In genomic region chr7:143279186-143280098, GRCh38 we compare ENCODE assay signal across 9 cellular contexts. TPM values are rescaled to one million over a fixed set of nuclear protein-coding genes. Genes with fewer than 3 reads are reported as not detected.
DNase-seq lines count a peak whose midpoint lies in the region; ATAC-seq lines count a peak whose summit lies in the region.
"Had no signal": no experiment of that assay in that cellular context is flagged by ENCODE, and none has a peak within 500 bp of the region (broad histone marks: within the 10 kb centered on the region; RNA-seq: fewer than 3 reads in every experiment).

No MANE protein-coding gene starts in this region.

- H2AFZ ChIP-seq in neuronal stem cell (ENCODE audit: low read length) = peak overlapping the region; percentile 23

- H4K91ac ChIP-seq in neuronal stem cell (ENCODE audit: low read depth, low read length, poor library complexity) = no peak overlapping the region

- no peak overlapping the region for H2BK5ac ChIP-seq in neuronal stem cell (ENCODE audit: low read length)

- H2AK5ac ChIP-seq in neuronal stem cell (ENCODE audit: low read depth, low read length) = no peak overlapping the region

- peak; percentile 69 for DNase-seq in GM03348 (ENCODE audit: low spot score)
- peak; percentile 76 for DNase-seq in RPMI7951 (ENCODE audit: low read depth)
- DNase-seq in neuronal stem cell (ENCODE audit: low spot score) = peak; percentile 66
- DNase-seq in left lobe of liver (ENCODE audit: low spot score) = no peak

- H3K4ac ChIP-seq in neuronal stem cell (ENCODE audit: low read length) = no peak overlapping the region

- H3K27ac ChIP-seq in neuronal stem cell (replicated peaks; ENCODE audit: low read length) = peak overlapping the region; percentile 37
- H3K27ac ChIP-seq: HL-60 had no signal

- no peak overlapping the region for H3K14ac ChIP-seq in neuronal stem cell (ENCODE audit: low read length)

- H3K36me3 ChIP-seq in neuronal stem cell (replicated peaks in 1 of 2; ENCODE audit: control insufficient read depth in 2 of 2, insufficient read depth in 2 of 2, low read length in 2 of 2) = no peaks in the 10 kb centered on the region

- no peak overlapping the region for H3K4me3 ChIP-seq in neuronal stem cell (ENCODE audit: low read length in 2 of 2)

- H4K8ac ChIP-seq in neuronal stem cell (ENCODE audit: low read depth, low read length) = no peak overlapping the region

- H3K23ac ChIP-seq in neuronal stem cell (ENCODE audit: low read depth, low read length, poor library complexity) = no peak overlapping the region

- H3K18ac ChIP-seq in neuronal stem cell (ENCODE audit: low read length) = no peak overlapping the region

- WGBS in neuronal stem cell (ENCODE audit: extremely low coverage in 2 of 2, insufficient read length in 2 of 2, insufficient replicate concordance in 1 of 2), 2 donors = no CpG with 5 or more reads among the region's 8 CpGs

- peaks cover 6 to 12% of the 10 kb centered on the region in 2 donors for H3K4me1 ChIP-seq in neuronal stem cell (ENCODE audit: control insufficient read depth in 2 of 2, insufficient read depth in 1 of 2, low read depth in 1 of 2, low read length in 2 of 2)

- H3K9me3 ChIP-seq in neuronal stem cell (replicated peaks in 1 of 2; ENCODE audit: control insufficient read depth in 2 of 2, insufficient read depth in 1 of 2, low read depth in 1 of 2, low read length in 2 of 2) = no peaks in the 10 kb centered on the region

- H3K79me1 ChIP-seq in neuronal stem cell (ENCODE audit: low read depth, low read length) = no peaks in the 10 kb centered on the region

- H3K27me3 ChIP-seq in neuronal stem cell (ENCODE audit: control insufficient read depth in 3 of 3, insufficient read depth in 3 of 3, low read depth in 1 of 3, low read length in 3 of 3) = no peaks in the 10 kb centered on the region

- no peak overlapping the region for H3K9ac ChIP-seq in neuronal stem cell (ENCODE audit: low read depth, low read length, poor library complexity)

- ATAC-seq in esophagus mucosa (peak; percentile 70), HG02981 (IDR thresholded peaks at IDR 0.05; ENCODE audit: unreplicated experiment) (no peak), HG02840 (IDR thresholded peaks at IDR 0.05; ENCODE audit: low FRiP score, unreplicated experiment) (no peak), left lobe of liver (no peak), HG02588 (IDR thresholded peaks at IDR 0.05; ENCODE audit: unreplicated experiment) (no peak)

- H3K4me2 ChIP-seq in neuronal stem cell (ENCODE audit: insufficient read depth, low read length, poor library complexity, severe bottlenecking) = no peak overlapping the region

- no peak overlapping the region for H2BK120ac ChIP-seq in neuronal stem cell (ENCODE audit: low read depth, low read length)

- H2BK15ac ChIP-seq in neuronal stem cell (ENCODE audit: low read length) = no peak overlapping the region

- H2BK12ac ChIP-seq in neuronal stem cell (ENCODE audit: low read length) = no peak overlapping the region

RNA-seq across cellular contexts. Expression of gene TMEM139, which starts 5.3 kb away (rescaled TPM):
- total RNA-seq in RPMI7951 (2014; rRNA removed; shearing (Covaris generic)) = not detected in 2 replicates
- total RNA-seq in esophagus mucosa (0.44 TPM), left lobe of liver (22.0 TPM)
- 4.3 TPM for polyA plus RNA-seq in neuronal stem cell (2013, experiment 1 of 2)
- polyA plus RNA-seq in neuronal stem cell (2013, experiment 2 of 2) = 4.0 TPM

RNA-seq across cellular contexts. Expression of gene CASP2, which starts 8.7 kb away (rescaled TPM):
- 8.8 and 15.1 TPM in 2 replicates for total RNA-seq in RPMI7951 (2014; rRNA removed; shearing (Covaris generic))
- total RNA-seq in esophagus mucosa (28.3 TPM), left lobe of liver (8.4 TPM)
- 20.7 TPM for polyA plus RNA-seq in neuronal stem cell (2013, experiment 1 of 2)
- polyA plus RNA-seq in neuronal stem cell (2013, experiment 2 of 2) = 21.7 TPM

RNA-seq across cellular contexts. Expression of gene GSTK1, which starts 16.2 kb away (rescaled TPM):
- total RNA-seq in RPMI7951 (2014; rRNA removed; shearing (Covaris generic)) = 96.1 and 111 TPM in 2 replicates
- total RNA-seq in esophagus mucosa (109 TPM), left lobe of liver (261 TPM)
- polyA plus RNA-seq in neuronal stem cell (2013, experiment 1 of 2) = 46.1 TPM
- polyA plus RNA-seq in neuronal stem cell (2013, experiment 2 of 2) = 47.0 TPM

RNA-seq across cellular contexts. Expression of gene CLCN1, which starts 36.5 kb away (rescaled TPM):
- total RNA-seq in RPMI7951 (2014; rRNA removed; shearing (Covaris generic)) = not detected in 2 replicates
- 0.68 TPM for total RNA-seq in esophagus mucosa
- 0.03 TPM for polyA plus RNA-seq in neuronal stem cell (2013, experiment 1 of 2)
- polyA plus RNA-seq in neuronal stem cell (2013, experiment 2 of 2) = 0.04 TPM
- total RNA-seq in left lobe of liver = not detected

RNA-seq across cellular contexts. Expression of gene TAS2R40, which starts 57.6 kb away (rescaled TPM):
- not detected in 2 replicates for total RNA-seq in RPMI7951 (2014; rRNA removed; shearing (Covaris generic))
- total RNA-seq in esophagus mucosa (not detected), left lobe of liver (not detected)
- not detected for polyA plus RNA-seq in neuronal stem cell (2013, experiment 1 of 2)
- polyA plus RNA-seq in neuronal stem cell (2013, experiment 2 of 2) = not detected

Comparison
In these comparisons a context has a peak if more than half of its experiments do, and no peak if none do; other contexts are left out.
1. RNA of gene TMEM139, which starts 5.3 kb away (total RNA-seq): 22.0 TPM in left lobe of liver (single experiment); 0.44 TPM in esophagus mucosa (single experiment) and not detected in RPMI7951; every median in the first group is over 10 times any median in the second.